8 cellular contexts compared by ENCODE assay signal in the genomic region with DNA sequence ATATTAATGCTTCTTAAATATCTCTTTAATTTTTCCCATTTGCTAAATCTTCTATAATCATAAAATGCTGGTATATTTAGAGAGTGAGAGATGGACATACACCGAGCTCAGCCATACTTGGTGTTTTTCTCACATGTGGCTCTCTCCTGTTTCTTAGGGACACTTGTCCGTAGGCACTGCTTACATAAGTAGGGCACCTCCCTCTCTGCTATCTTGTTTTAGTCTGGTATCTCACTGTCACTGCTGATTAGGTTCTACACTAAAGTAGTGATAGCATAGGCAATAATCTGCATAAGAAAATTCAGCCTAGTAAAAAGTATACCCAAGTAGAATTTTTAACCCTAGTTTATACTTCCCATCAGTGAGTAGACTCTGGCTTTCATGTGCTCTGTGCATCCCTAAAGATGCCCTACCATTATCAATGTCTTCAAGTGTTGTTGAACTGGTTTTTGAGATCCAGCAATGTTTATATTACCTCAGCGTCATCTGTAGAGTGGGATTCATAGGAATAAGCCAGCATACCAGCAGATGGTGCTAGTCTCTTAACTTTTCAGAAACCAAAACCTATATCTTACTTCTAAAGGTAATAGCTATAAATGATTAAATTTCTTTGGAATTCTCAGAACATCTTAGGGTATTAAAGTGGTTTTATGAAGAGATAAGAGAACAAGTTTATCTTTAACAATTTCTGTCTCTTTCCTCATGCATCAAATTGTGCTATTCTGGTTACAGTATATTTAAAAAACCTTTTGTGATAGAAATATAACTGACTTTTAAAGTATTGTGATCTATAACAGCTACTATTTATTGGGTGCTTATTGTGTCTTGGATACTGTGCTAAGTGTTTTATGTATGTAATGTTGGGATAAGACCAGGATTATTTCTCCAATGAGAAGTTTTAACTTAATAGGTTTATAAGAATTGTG. TPM values are rescaled to one million over a fixed set of nuclear protein-coding genes. Genes with fewer than 3 reads are reported as not detected.
DNase-seq lines count a peak whose midpoint lies in the region; ATAC-seq, FAIRE-seq and TF ChIP-seq lines count a peak whose summit lies in the region.

No MANE protein-coding gene starts in this region.

- FAIRE-seq in GM12892 (lab: Jason Lieb, UNC) (peak; percentile 38), GM12878 (lab: Jason Lieb, UNC) (no peak), kidney (lab: Jason Lieb, UNC) (peak; percentile 70), urothelium cell line (lab: Jason Lieb, UNC) (no peak)

- no peak overlapping the region for H3K27ac Mint-ChIP-seq in activated CD8-positive, alpha-beta memory T cell treated with anti-CD3 and anti-CD28 coated beads, Interleukin-2, amount 10 ng/mL, durations not matched to agents 7 days and 5 days

- H3K36me3 ChIP-seq in GM12878 (ENCODE audit: control insufficient read depth in 2 of 2, insufficient read depth in 2 of 2, low read length in 1 of 2) (no peaks in the 10 kb centered on the region), kidney (ENCODE audit: control insufficient read depth in 1 of 2, insufficient read depth in 2 of 2, low read length in 2 of 2) (no peaks in the 10 kb centered on the region)

- peak; percentile 58 for TF ChIP-seq RAD21 in GM12878 (IDR thresholded peaks at IDR 0.05; ENCODE audit: insufficient read depth, low read depth, low read length)

- H4K20me1 ChIP-seq in GM12878 (ENCODE audit: control insufficient read depth, insufficient read depth): no peaks in the 10 kb centered on the region

- DNase-seq in AG10803 (ENCODE audit: low read depth): peak; percentile 48
- no peak for DNase-seq in GM12892 (ENCODE audit: insufficient read length)
- peak; percentile 29 for DNase-seq in NCI-H1694 (lab: John Stamatoyannopoulos, UW)
- no peak for DNase-seq in GM12878 (ENCODE audit: low read depth, low spot score)
- no peak for DNase-seq in kidney
- DNase-seq in urothelium cell line (ENCODE audit: low spot score): peak; percentile 10
- no peak for DNase-seq in activated CD8-positive, alpha-beta memory T cell treated with anti-CD3 and anti-CD28 coated beads, Interleukin-2, amount 10 ng/mL, durations not matched to agents 7 days and 5 days

- CTCF ChIA-PET in GM12878 (lab: Yijun Ruan, JAX): interaction anchor here (0.6 to 2.7 kb wide), 27 partner anchors 9 to 1257 kb away, joined by 3 to 16 read pairs (median 3); no protein-coding TSS in a partner anchor
- CTCF ChIA-PET in activated CD8-positive, alpha-beta memory T cell treated with anti-CD3 and anti-CD28 coated beads, Interleukin-2, amount 10 ng/mL, durations not matched to agents 7 days and 5 days (lab: Charles Lee): interaction anchor here (0.7 to 1.5 kb wide), 3 partner anchors 15 to 219 kb away, joined by 3 to 5 read pairs (median 3); no protein-coding TSS in a partner anchor

- no TSS peak for BruUV-seq in GM12878 (replicated peaks; lab: Mats Ljungman, UMichigan)

- H3K79me2 ChIP-seq in GM12878 (ENCODE audit: control insufficient read depth, insufficient read depth, low read length): peaks cover 42% of the 10 kb centered on the region

- H3K4me1 ChIP-seq in GM12878 (ENCODE audit: control insufficient read depth, insufficient read depth, low read length) (no peaks in the 10 kb centered on the region), kidney (ENCODE audit: control insufficient read depth in 1 of 2, insufficient read depth in 1 of 2, low read depth in 1 of 2, low read length in 2 of 2) (peaks cover 0 to 5% of the 10 kb centered on the region in 2 donors)

- RAD21 ChIA-PET in GM12878 (lab: Charles Lee; ENCODE audit: unreplicated experiment): interaction anchor here (0.7 to 1.5 kb wide), 8 partner anchors 15 to 363 kb away, joined by 3 to 8 read pairs (median 3); no protein-coding TSS in a partner anchor

- no peak for TF ChIP-seq POLR2A in GM12892 (IDR thresholded peaks at IDR 0.05; ENCODE audit: low read depth, low read length)
- TF ChIP-seq POLR2A in GM12878 (IDR thresholded peaks at IDR 0.05; ENCODE audit: low read depth, low read length): no peak

- intact Hi-C loops in GM12878 (cut with micrococcal nuclease; ENCODE audit: unreplicated experiment) (no loop called here), kidney (cut with DNase I) (no loop called here)

- POLR2A ChIA-PET in GM12878 (lab: Charles Lee): interaction anchor here (0.6 kb wide), 1 partner anchor 248 kb away, joined by 3 read pairs; no protein-coding TSS in a partner anchor

- no peak overlapping the region for H3K4me2 ChIP-seq in GM12878 (ENCODE audit: control insufficient read depth, insufficient read depth)

- no peak overlapping the region for H3K9ac ChIP-seq in GM12878 (ENCODE audit: control insufficient read depth, insufficient read depth, low read length)
- H3K9ac ChIP-seq in kidney (ENCODE audit: low read length in 2 of 2): no peak overlapping the region

- WGBS in GM12878 (ENCODE audit: insufficient coverage, insufficient replicate concordance, low lambda C conversion rate, missing lambda C conversion rate): 71% methylated on average over 3 of the region's 3 CpGs

- H3K27me3 Mint-ChIP-seq in activated CD8-positive, alpha-beta memory T cell treated with anti-CD3 and anti-CD28 coated beads, Interleukin-2, amount 10 ng/mL, durations not matched to agents 7 days and 5 days: no peaks in the 10 kb centered on the region

- H3K36me3 Mint-ChIP-seq in activated CD8-positive, alpha-beta memory T cell treated with anti-CD3 and anti-CD28 coated beads, Interleukin-2, amount 10 ng/mL, durations not matched to agents 7 days and 5 days: peaks cover 15% of the 10 kb centered on the region

- H2AFZ ChIP-seq in GM12878 (ENCODE audit: control insufficient read depth, low read depth, low read length): no peak overlapping the region

- in situ Hi-C loops in GM12878 (cut with MboI): no loop called here

- H3K27me3 ChIP-seq in GM12878 (replicated peaks in 1 of 2; ENCODE audit: control insufficient read depth in 2 of 2, insufficient read depth in 2 of 2, low read length in 1 of 2): no peaks in the 10 kb centered on the region

- no peak for TF ChIP-seq EP300 in GM12878 (IDR thresholded peaks at IDR 0.05; ENCODE audit: borderline replicate concordance in 1 of 2, control insufficient read depth in 1 of 2, low read depth in 2 of 2, low read length in 2 of 2)

- ATAC-seq in GM12878: peak; percentile 78
- no peak for ATAC-seq in activated CD8-positive, alpha-beta memory T cell treated with anti-CD3 and anti-CD28 coated beads, Interleukin-2, amount 10 ng/mL, durations not matched to agents 7 days and 5 days
- ATAC-seq in GM19467 (IDR thresholded peaks at IDR 0.05; ENCODE audit: unreplicated experiment): no peak

- SMC1A ChIA-PET in GM12878 (lab: Charles Lee; ENCODE audit: uncharacterized antibody, unreplicated experiment): interaction anchor here (0.7 to 1.5 kb wide), 9 partner anchors 10 to 226 kb away, joined by 3 to 6 read pairs (median 3); no protein-coding TSS in a partner anchor

- H3K27ac ChIP-seq in GM12878 (ENCODE audit: control insufficient read depth, insufficient read depth) (no peak overlapping the region), kidney (ENCODE audit: low read depth in 2 of 2, low read length in 2 of 2) (no peak overlapping the region)

- TF ChIP-seq CTCF in AG10803 (conservative IDR thresholded peaks at IDR 0.05; ENCODE audit: low read length): peak; percentile 78
- TF ChIP-seq CTCF in GM12878 (IDR thresholded peaks at IDR 0.05 in 2 of 3, conservative IDR thresholded peaks at IDR 0.05 in 1 of 3; ENCODE audit: control insufficient read depth in 2 of 3, extremely low read depth in 1 of 3, insufficient read depth in 1 of 3, low read depth in 3 of 3, low read length in 3 of 3): peak; percentile 50 to 62 (median 57)
- peak; percentile 58 for TF ChIP-seq CTCF in kidney (IDR thresholded peaks at IDR 0.05; ENCODE audit: borderline replicate concordance, extremely low read depth, insufficient read depth)

- H3K4me3 ChIP-seq in AG10803 (ENCODE audit: low read length): no peak overlapping the region
- H3K4me3 ChIP-seq in GM12878: no peak overlapping the region
- no peak overlapping the region for H3K4me3 ChIP-seq in kidney (ENCODE audit: low read length in 2 of 2)

- peaks cover 2% of the 10 kb centered on the region for H3K9me3 Mint-ChIP-seq in activated CD8-positive, alpha-beta memory T cell treated with anti-CD3 and anti-CD28 coated beads, Interleukin-2, amount 10 ng/mL, durations not matched to agents 7 days and 5 days (ENCODE audit: low read depth)

- H3K9me3 ChIP-seq in GM12878 (replicated peaks; ENCODE audit: control insufficient read depth, insufficient read depth, low read length) (no peaks in the 10 kb centered on the region; the same call in none of the 3 replicates), kidney (ENCODE audit: control insufficient read depth in 1 of 2, low read length in 2 of 2) (no peaks in the 10 kb centered on the region)

- no peak overlapping the region for H3K4me3 Mint-ChIP-seq in activated CD8-positive, alpha-beta memory T cell treated with anti-CD3 and anti-CD28 coated beads, Interleukin-2, amount 10 ng/mL, durations not matched to agents 7 days and 5 days

- H3K4me1 Mint-ChIP-seq in activated CD8-positive, alpha-beta memory T cell treated with anti-CD3 and anti-CD28 coated beads, Interleukin-2, amount 10 ng/mL, durations not matched to agents 7 days and 5 days: peaks cover 3% of the 10 kb centered on the region

TF ChIP-seq in GM12878, 131 proteins besides CTCF, POLR2A, EP300 and RAD21 (continues in another document):
- TF ChIP-seq ZSCAN29 (IDR thresholded peaks at IDR 0.05): no peak
- TF ChIP-seq SMC3 (IDR thresholded peaks at IDR 0.05; ENCODE audit: borderline replicate concordance, low read length): peak; percentile 22; the same call in 1 of the 2 replicates

RNA-seq across cellular contexts. Expression of a gene that starts 32.9 kb away (rescaled TPM):
- 9.9 TPM for polyA plus RNA-seq in GM12892 (2012; ENCODE audit: missing spikeins)
- 223 and 230 TPM in 2 replicates for total RNA-seq in GM12878 (2013; cell fraction: nucleolus; rRNA removed)
- 20.6 and 20.7 TPM in 2 replicates for total RNA-seq in GM12878 (2014; rRNA removed)
- total RNA-seq in GM12878 (2014; rRNA removed; fragmentation: Illumina TruSeq; extraction: Trizol): 23.3 and 24.2 TPM in 2 replicates
- total RNA-seq in GM12878 (2021): 19.8 and 21.3 TPM in 2 replicates
- polyA plus RNA-seq in GM12878 (2011; ENCODE audit: low read depth): 3.8 TPM
- polyA plus RNA-seq in GM12878 (2011; rRNA removed): 29.8 and 30.2 TPM in 2 replicates
- 18.6 and 19.1 TPM in 2 replicates for polyA plus RNA-seq in GM12878 (2011; cell fraction: cytosol; rRNA removed)
- 29.1 and 41.0 TPM in 2 replicates for polyA plus RNA-seq in GM12878 (2011; cell fraction: nucleus; rRNA removed)
- polyA plus RNA-seq in GM12878 (2012): 5.5 and 5.6 TPM in 2 replicates
- 13.5 and 13.6 TPM in 2 replicates for polyA plus RNA-seq in GM12878 (2014; fragmentation: Illumina TruSeq; extraction: Trizol)
- polyA plus RNA-seq in GM12878 (2014; fragmentation: Nextera tagmentation; extraction: Ambion mirVana): 10 to 100 TPM in 1 of 2 experiments, 1 to 10 TPM in 1; 9.7 to 24.7 TPM
- polyA plus RNA-seq in GM12878 (2014; rRNA removed): 8.5 and 9.2 TPM in 2 replicates
- polyA plus RNA-seq in GM12878 (2016; fragmentation: Nextera tagmentation; extraction: Ambion mirVana): 10 to 100 TPM; 16.5 to 20.0 TPM
- polyA minus RNA-seq in GM12878 (2011; rRNA and poly(A)+ RNA removed): 103 and 134 TPM in 2 replicates
- 21.1 and 27.6 TPM in 2 replicates for polyA minus RNA-seq in GM12878 (2011; cell fraction: cytosol; rRNA and poly(A)+ RNA removed)
- polyA minus RNA-seq in GM12878 (2011; cell fraction: nucleus; rRNA and poly(A)+ RNA removed): 91.2 and 134 TPM in 2 replicates
- total RNA-seq in kidney: 35.7 TPM
- 4.4 TPM for polyA plus RNA-seq in kidney (ENCODE audit: insufficient read depth, low read depth, low replicate concordance)
- total RNA-seq in activated CD8-positive, alpha-beta memory T cell treated with anti-CD3 and anti-CD28 coated beads, Interleukin-2, amount 10 ng/mL, durations not matched to agents 7 days and 5 days: 10 to 100 TPM; 38.3 to 49.6 TPM

Comparison
In these comparisons a context has a peak if more than half of its experiments do, and no peak if none do; other contexts are left out.
1. DNase-seq: peak in AG10803 (single experiment), NCI-H1694 (single experiment) and urothelium cell line (single experiment); none in GM12892 (single experiment), GM12878 (single experiment), kidney (single experiment) and activated CD8-positive, alpha-beta memory T cell treated with anti-CD3 and anti-CD28 coated beads, Interleukin-2, amount 10 ng/mL, durations not matched to agents 7 days and 5 days (single experiment).
2. Peak in every context shown above with its lines, with median percentiles within 50 percentile points of each other: CTCF ChIP-seq.